ENCODE assay signal across 1 cellular context in genomic region chr2:156748238-156748637, GRCh38.
TF ChIP-seq lines count a peak whose summit lies in the region.

No MANE protein-coding gene starts in this region.

TF ChIP-seq in GM23338, 12 proteins besides CTCF, POLR2A, EP300 and RAD21 (continued from another document):
- TF ChIP-seq REST (IDR thresholded peaks at IDR 0.05; ENCODE audit: unreplicated experiment) = no peak
- no peak for TF ChIP-seq ETS1 (IDR thresholded peaks at IDR 0.05)
- no peak for TF ChIP-seq ZNF114 (CRISPR knock-in tag; IDR thresholded peaks at IDR 0.05)
- no peak for TF ChIP-seq EZH2phosphoT487 (IDR thresholded peaks at IDR 0.05; ENCODE audit: unreplicated experiment)
- no peak for TF ChIP-seq JUNB (IDR thresholded peaks at IDR 0.05; ENCODE audit: unreplicated experiment)
- no peak for TF ChIP-seq POLR2AphosphoS5 (IDR thresholded peaks at IDR 0.05; ENCODE audit: low read depth)
- no peak for TF ChIP-seq ZNF462 (CRISPR knock-in tag; IDR thresholded peaks at IDR 0.05)
- TF ChIP-seq STAT1 (IDR thresholded peaks at IDR 0.05; ENCODE audit: unreplicated experiment) = no peak
- no peak for TF ChIP-seq CREB1 (CRISPR knock-in tag; IDR thresholded peaks at IDR 0.05; ENCODE audit: low read depth)
